In genomic region chr17:15480209-15480608, GRCh38 we compare ENCODE assay signal across 22 cellular contexts.
"Had no signal": no experiment of that assay in that cellular context is flagged by ENCODE, and none has a peak within 500 bp of the region (broad histone marks: within the 10 kb centered on the region; RNA-seq: fewer than 3 reads in every experiment).

No MANE protein-coding gene starts in this region.

- H3K27ac ChIP-seq: gastroesophageal sphincter, hepatocyte, left ventricle myocardium inferior, testis had no signal

- H3K9me3 ChIP-seq: gastroesophageal sphincter, left ventricle myocardium inferior, testis had no signal

- H3K4me2 ChIP-seq: hepatocyte had no signal

- H3K4me1 ChIP-seq: testis had no signal

- H3K36me3 ChIP-seq: left ventricle myocardium inferior had no signal

- H3K4me3 ChIP-seq: gastroesophageal sphincter, hepatocyte, left ventricle myocardium inferior, testis had no signal

- DNase-seq: activated CD4-positive, alpha-beta memory T cell treated with anti-CD3 and anti-CD28 coated beads, Interleukin-2, amount 10 ng/mL, durations not matched to agents 7 days and 5 days; activated CD4-positive, alpha-beta T cell treated with anti-CD3 and anti-CD28 coated beads, Interleukin-2, amount 10 ng/mL, durations not matched to agents 7 days and 5 days; activated CD4-positive, CD25-positive, alpha-beta regulatory T cell treated with anti-CD3 and anti-CD28 coated beads, Interleukin-2, amount 50 U/mL, for 72 hours; activated CD8-positive, alpha-beta memory T cell treated with anti-CD3 and anti-CD28 coated beads, Interleukin-2, amount 50 U/mL, for 48 hours; activated naive CD8-positive, alpha-beta T cell treated with anti-CD3 and anti-CD28 coated beads, Interleukin-2, amount 50 U/mL, for 24 hours; activated T-cell treated with anti-CD3 and anti-CD28 coated beads, Interleukin-2, amount 50 U/mL, for 24 hours; amygdala; effector CD4-positive, alpha-beta T cell; erythroblast; left ventricle myocardium inferior; midbrain; naive thymus-derived CD4-positive, alpha-beta T cell; nucleus accumbens; posterior cingulate gyrus; right cardiac atrium; stimulated activated CD4-positive, alpha-beta T cell treated with anti-CD3 and anti-CD28 coated beads, Interleukin-2, amount 100 ng/mL, for 48 hours; stimulated activated naive CD8-positive, alpha-beta T cell treated with anti-CD3 and anti-CD28 coated beads, Interleukin-15, Interleukin-2, amounts not matched to agents 100 U/mL and 50 U/mL, for 24 hours; T-helper 17 cell; testis; trophoblast cell had no signal

- H3K79me2 ChIP-seq: hepatocyte had no signal

- H3K27me3 ChIP-seq: gastroesophageal sphincter, hepatocyte, testis had no signal

- ATAC-seq: activated naive CD8-positive, alpha-beta T cell treated with anti-CD3 and anti-CD28 coated beads, Interleukin-2, amount 50 U/mL, for 24 hours; gastroesophageal sphincter; naive thymus-derived CD4-positive, alpha-beta T cell; right cardiac atrium; stimulated activated naive CD8-positive, alpha-beta T cell treated with anti-CD3 and anti-CD28 coated beads, Interleukin-15, Interleukin-2, amounts not matched to agents 100 U/mL and 50 U/mL, for 24 hours; T-helper 17 cell had no signal

- H2AFZ ChIP-seq: hepatocyte had no signal
